ENCODE assay signal across 18 cellular contexts in genomic region chr16:83661656-83662055, GRCh38.
DNase-seq lines count a peak whose midpoint lies in the region; ATAC-seq, FAIRE-seq and TF ChIP-seq lines count a peak whose summit lies in the region.
"Had no signal": no experiment of that assay in that cellular context is flagged by ENCODE, and none has a peak within 500 bp of the region (broad histone marks: within the 10 kb centered on the region; RNA-seq: fewer than 3 reads in every experiment).

No MANE protein-coding gene starts in this region.

- peak; percentile 98 for ATAC-seq in foreskin keratinocyte
- ATAC-seq: A549; CD8-positive, alpha-beta T cell had no signal

- FAIRE-seq in GM19239 (lab: Jason Lieb, UNC) = no peak
- FAIRE-seq: A549, D721Med, H54 had no signal

- H3K9ac ChIP-seq in mammary epithelial cell (ENCODE audit: insufficient read depth, low read length) = no peak overlapping the region

- TF ChIP-seq CTCF in mammary epithelial cell (conservative IDR thresholded peaks at IDR 0.05 in 1 of 2, IDR thresholded peaks at IDR 0.05 in 1 of 2; ENCODE audit: extremely low read depth in 1 of 2, insufficient read depth in 1 of 2, low read depth in 1 of 2, low read length in 2 of 2) = no peak
- TF ChIP-seq CTCF in foreskin keratinocyte (conservative IDR thresholded peaks at IDR 0.05) = no peak
- no peak for TF ChIP-seq CTCF in tibial nerve (IDR thresholded peaks at IDR 0.05)

- no peaks in the 10 kb centered on the region for H3K27me3 ChIP-seq in mammary epithelial cell (ENCODE audit: insufficient read depth, low read length)
- H3K27me3 ChIP-seq in foreskin keratinocyte = no peaks in the 10 kb centered on the region
- H3K27me3 ChIP-seq in tibial nerve = no peaks in the 10 kb centered on the region
- H3K27me3 ChIP-seq: BE2C had no signal

- H3K36me3 ChIP-seq in mammary epithelial cell (ENCODE audit: insufficient read depth, low read length) (no peaks in the 10 kb centered on the region), tibial nerve (no peaks in the 10 kb centered on the region)
- H3K36me3 ChIP-seq: BE2C had no signal

- H3K9me3 ChIP-seq in mammary epithelial cell (replicated peaks; ENCODE audit: insufficient read depth, low read length) (no peaks in the 10 kb centered on the region), tibial nerve (peaks cover 0 to 12% (median 0%) of the 10 kb centered on the region in 4 donors)
- H3K9me3 ChIP-seq: A549, BE2C had no signal

- no peak for TF ChIP-seq EP300 in tibial nerve (IDR thresholded peaks at IDR 0.05)

- no peaks in the 10 kb centered on the region for H3K79me2 ChIP-seq in mammary epithelial cell (ENCODE audit: insufficient read depth, low read length)

- no TSS peak for BruUV-seq in mammary epithelial cell (replicated peaks; lab: Mats Ljungman, UMichigan)

- no peak for TF ChIP-seq POLR2A in tibial nerve (IDR thresholded peaks at IDR 0.05)

- peaks cover 17% of the 10 kb centered on the region for H3K4me1 ChIP-seq in mammary epithelial cell (ENCODE audit: insufficient read depth, low read length)
- peaks cover 12% of the 10 kb centered on the region for H3K4me1 ChIP-seq in foreskin keratinocyte
- H3K4me1 ChIP-seq in tibial nerve = no peaks in the 10 kb centered on the region
- H3K4me1 ChIP-seq: A549, BE2C had no signal

- no peak overlapping the region for H2AFZ ChIP-seq in mammary epithelial cell (ENCODE audit: low read depth, low read length)

- DNase-seq in ELR (ENCODE audit: low read depth) (peak; percentile 32), M059J (ENCODE audit: low read depth) (peak; percentile 74), mammary epithelial cell (peak; percentile 85), foreskin keratinocyte (peak; percentile 76 to 89), tibial nerve (ENCODE audit: low spot score in 2 of 2) (no peak), NCI-H2107 (lab: John Stamatoyannopoulos, UW) (no peak), GM19239 (ENCODE audit: insufficient read length, low spot score) (no peak)
- DNase-seq in central memory CD4-positive, alpha-beta T cell = no peak
- DNase-seq: BE2C; CD8-positive, alpha-beta T cell; COR-L47; DMS153; DMS79 treated with DMSO at 0.1 percent for 48 hours; KG1 had no signal

- CTCF ChIA-PET in mammary epithelial cell (lab: Charles Lee; ENCODE audit: low non-redundant PET) = no interaction called here

- H3K27ac ChIP-seq in mammary epithelial cell (ENCODE audit: insufficient read depth, low read depth, low read length) (no peak overlapping the region), foreskin keratinocyte (no peak overlapping the region), tibial nerve (no peak overlapping the region)
- H3K27ac ChIP-seq: A549, C4-2B had no signal

- in situ Hi-C loops in mammary epithelial cell (cut with MboI; ENCODE audit: low sequenced_read_pairs in 2 of 2) = no loop called here

- no peak overlapping the region for H3K4me2 ChIP-seq in mammary epithelial cell (ENCODE audit: insufficient read depth, low read depth, low read length)
- H3K4me2 ChIP-seq: A549 had no signal

- intact Hi-C loops in mammary epithelial cell (cut with micrococcal nuclease) = loop anchor here (2.0 kb wide), 1 partner anchor 27 kb away; no protein-coding TSS in a partner anchor

- dilution Hi-C loops in mammary epithelial cell (cut with HindIII; ENCODE audit: low sequenced_read_pairs) = no loop called here

- H3K4me3 ChIP-seq in mammary epithelial cell (replicated peaks in 1 of 3; ENCODE audit: insufficient read depth in 1 of 3, low read depth in 2 of 3, low read length in 3 of 3) (no peak overlapping the region), tibial nerve (no peak overlapping the region)
- H3K4me3 ChIP-seq: A549 had no signal

- H4K20me1 ChIP-seq in mammary epithelial cell (ENCODE audit: insufficient read depth, low read length) = no peaks in the 10 kb centered on the region

Comparison
In these comparisons a context has a peak if more than half of its experiments do, and no peak if none do; other contexts are left out.
1. DNase-seq: peak in ELR (single experiment), M059J (single experiment), mammary epithelial cell (single experiment) and foreskin keratinocyte (2 of 2); none in tibial nerve (0 of 2), central memory CD4-positive, alpha-beta T cell (single experiment), NCI-H2107 (single experiment) and GM19239 (single experiment).